Comparison of ENCODE assay signal across 8 cellular contexts in genomic region chr15:45587861-45588170, GRCh38. TPM values are rescaled to one million over a fixed set of nuclear protein-coding genes. Genes with fewer than 3 reads are reported as not detected.
DNase-seq lines count a peak whose midpoint lies in the region; FAIRE-seq and TF ChIP-seq lines count a peak whose summit lies in the region.

No MANE protein-coding gene starts in this region.

- H3K9ac ChIP-seq in fibroblast of lung (ENCODE audit: insufficient read depth, low read length): peak overlapping the region; percentile 99

- H2AFZ ChIP-seq in fibroblast of lung (ENCODE audit: low read length): no peak overlapping the region

- H3K27ac ChIP-seq in SJSA1 (peak overlapping the region; percentile 97), fibroblast of lung (ENCODE audit: insufficient read depth, low read length) (peak overlapping the region; percentile 92), prostate gland (peak overlapping the region; percentile 98 to 99)

- FAIRE-seq in GM19239 (lab: Jason Lieb, UNC): no peak
- FAIRE-seq in GM12891 (lab: Jason Lieb, UNC): no peak

- no peaks in the 10 kb centered on the region for H3K27me3 ChIP-seq in SJSA1 (replicated peaks)
- no peaks in the 10 kb centered on the region for H3K27me3 ChIP-seq in fibroblast of lung (ENCODE audit: control insufficient read depth, insufficient read depth, low read length)
- no peaks in the 10 kb centered on the region for H3K27me3 ChIP-seq in prostate gland (replicated peaks; ENCODE audit: insufficient read depth)

- peaks cover 27% of the 10 kb centered on the region for H3K4me1 ChIP-seq in SJSA1 (replicated peaks)
- H3K4me1 ChIP-seq in fibroblast of lung (ENCODE audit: control insufficient read depth, extremely low read depth, insufficient read depth, low read length): no peaks in the 10 kb centered on the region
- H3K4me1 ChIP-seq in prostate gland (replicated peaks): no peaks in the 10 kb centered on the region

- TF ChIP-seq POLR2A in prostate gland (IDR thresholded peaks at IDR 0.05) (no peak), GM12891 (IDR thresholded peaks at IDR 0.05; ENCODE audit: low read depth, low read length) (no peak)

- H4K20me1 ChIP-seq in fibroblast of lung (ENCODE audit: control insufficient read depth, extremely low read depth, insufficient read depth, low read length): no peaks in the 10 kb centered on the region

- no peaks in the 10 kb centered on the region for H3K9me3 ChIP-seq in SJSA1 (replicated peaks)
- no peaks in the 10 kb centered on the region for H3K9me3 ChIP-seq in fibroblast of lung (ENCODE audit: control insufficient read depth, insufficient read depth, low read depth, low read length)
- no peaks in the 10 kb centered on the region for H3K9me3 ChIP-seq in prostate gland

- intact Hi-C loops in prostate gland (cut with DNase I): loop anchor here (5.0 to 10.0 kb wide), 2 partner anchors 186 to 423 kb away; a partner anchor contains a TSS

- H3K36me3 ChIP-seq in SJSA1 (peaks cover 12% of the 10 kb centered on the region), fibroblast of lung (ENCODE audit: control insufficient read depth, insufficient read depth, low read length) (no peaks in the 10 kb centered on the region), prostate gland (no peaks in the 10 kb centered on the region)

- DNase-seq in ELF-1 (ENCODE audit: low read depth, low spot score): peak; percentile 10
- DNase-seq in SJSA1 (ENCODE audit: low read depth in 1 of 2, low spot score in 2 of 2): no peak
- DNase-seq in fibroblast of lung (ENCODE audit: low read depth in 2 of 2): no peak
- no peak for DNase-seq in prostate gland (ENCODE audit: low spot score)
- no peak for DNase-seq in COLO829 (ENCODE audit: low spot score)
- DNase-seq in GM19239 (ENCODE audit: insufficient read length, low spot score): no peak
- no peak for DNase-seq in C1 segment of cervical spinal cord (lab: John Stamatoyannopoulos, UW)
- no peak for DNase-seq in GM12891 (ENCODE audit: insufficient read length, low spot score)

- H3K4me3 ChIP-seq in SJSA1 (peak overlapping the region; percentile 67), fibroblast of lung (replicated peaks in 1 of 4; ENCODE audit: control extremely low read depth in 1 of 4, insufficient read depth in 1 of 4, low read depth in 3 of 4, low read length in 4 of 4) (peak overlapping the region; percentile 82 to 87 (median 84)), prostate gland (peak overlapping the region; percentile 91 to 95)

- no peak for TF ChIP-seq CTCF in fibroblast of lung (conservative IDR thresholded peaks at IDR 0.05 in 1 of 2, IDR thresholded peaks at IDR 0.05 in 1 of 2; ENCODE audit: low read depth in 1 of 2, low read length in 2 of 2)
- no peak for TF ChIP-seq CTCF in prostate gland (IDR thresholded peaks at IDR 0.05)

- peaks cover 45% of the 10 kb centered on the region for H3K79me2 ChIP-seq in fibroblast of lung (ENCODE audit: control insufficient read depth, insufficient read depth, low read length)

- H3K4me2 ChIP-seq in fibroblast of lung (ENCODE audit: extremely low read depth, insufficient read depth, low read length): peak overlapping the region; percentile 96

- under 1% methylated on average over 4 of the region's 4 CpGs for WGBS in prostate gland

TF ChIP-seq in GM12891, 5 proteins besides CTCF, POLR2A, EP300 and RAD21:
- TF ChIP-seq TAF1 (IDR thresholded peaks at IDR 0.05; ENCODE audit: low read depth, low read length): no peak
- no peak for TF ChIP-seq PAX5 (IDR thresholded peaks at IDR 0.05; ENCODE audit: insufficient read depth, low read length, severe bottlenecking)
- no peak for TF ChIP-seq POLR2AphosphoS5 (IDR thresholded peaks at IDR 0.05; ENCODE audit: low read depth, low read length)
- no peak for TF ChIP-seq SPI1 (IDR thresholded peaks at IDR 0.05; ENCODE audit: low read depth, low read length)
- no peak for TF ChIP-seq POU2F2 (IDR thresholded peaks at IDR 0.05; ENCODE audit: low read depth, low read length)
TF ChIP-seq in GM12891: peak in this region for 0.

RNA-seq across cellular contexts. Expression of gene BLOC1S6, which starts 0.6 kb away (rescaled TPM):
- total RNA-seq in SJSA1 (2014; rRNA removed; shearing (Covaris generic)): 83.1 and 92.2 TPM in 2 replicates
- total RNA-seq in fibroblast of lung: 84.6 and 91.9 TPM in 2 replicates
- 34.2 and 38.3 TPM in 2 replicates for polyA plus RNA-seq in fibroblast of lung
- polyA plus RNA-seq in fibroblast of lung (2012): 44.9 and 50.2 TPM in 2 replicates
- 3.1 and 4.6 TPM in 2 replicates for polyA minus RNA-seq in fibroblast of lung (ENCODE audit: low replicate concordance)
- 10 to 100 TPM; 46.0 to 82.5 TPM for total RNA-seq in prostate gland
- polyA plus RNA-seq in GM12891 (2012; ENCODE audit: low read depth, missing spikeins): 18.4 TPM

RNA-seq across cellular contexts. Expression of gene SQOR, which starts 47.0 kb away (rescaled TPM):
- total RNA-seq in SJSA1 (2014; rRNA removed; shearing (Covaris generic)): 4.6 and 4.7 TPM in 2 replicates
- 105 and 129 TPM in 2 replicates for total RNA-seq in fibroblast of lung
- 55.4 and 81.5 TPM in 2 replicates for polyA plus RNA-seq in fibroblast of lung
- polyA plus RNA-seq in fibroblast of lung (2012): 45.9 and 61.3 TPM in 2 replicates
- polyA minus RNA-seq in fibroblast of lung (ENCODE audit: low replicate concordance): 45.2 and 102 TPM in 2 replicates
- total RNA-seq in prostate gland: 10 to 100 TPM; 29.4 to 83.8 TPM
- 31.5 TPM for polyA plus RNA-seq in GM12891 (2012; ENCODE audit: low read depth, missing spikeins)
